8 cellular contexts compared by ENCODE assay signal in the genomic region with DNA sequence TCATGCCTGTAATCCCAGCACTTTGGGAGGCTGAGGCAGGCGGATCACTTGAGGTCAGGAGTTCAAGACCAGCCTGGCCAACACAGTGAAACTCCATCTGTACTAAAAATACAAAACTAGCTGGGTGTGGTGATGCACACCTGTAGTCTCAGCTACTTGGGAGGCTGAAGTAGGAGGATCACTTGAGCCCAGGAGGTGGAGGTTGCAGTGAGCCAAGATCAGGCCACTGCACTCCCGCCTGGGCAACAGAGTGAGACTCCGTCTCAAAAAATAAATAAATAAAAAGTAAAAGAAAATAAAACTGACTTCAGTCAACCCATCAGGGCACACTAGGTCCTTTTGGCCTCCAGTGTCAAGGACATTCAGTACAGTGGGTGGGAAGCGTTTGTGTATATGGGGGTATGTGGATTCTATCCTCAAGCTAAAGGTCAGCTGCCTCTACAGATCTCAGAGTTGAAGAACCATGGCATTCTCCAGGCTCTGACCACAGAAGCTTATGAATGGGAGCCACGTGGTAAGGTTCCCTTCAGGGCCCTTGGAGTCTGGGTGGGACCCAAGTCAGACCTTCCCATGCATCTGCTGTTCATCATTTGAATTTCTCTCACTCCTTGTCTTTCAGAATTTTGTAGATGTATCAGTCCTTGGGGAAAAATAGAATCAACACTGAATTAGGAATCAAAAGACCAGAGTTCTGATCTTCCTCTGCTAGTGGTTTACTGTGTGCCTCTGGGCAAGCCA. TPM values are rescaled to one million over a fixed set of nuclear protein-coding genes. Genes with fewer than 3 reads are reported as not detected.
"Had no signal": no experiment of that assay in that cellular context is flagged by ENCODE, and none has a peak within 500 bp of the region (broad histone marks: within the 10 kb centered on the region; RNA-seq: fewer than 3 reads in every experiment).

No MANE protein-coding gene starts in this region.

RNA-seq across cellular contexts. Expression of a gene that starts 47.3 kb away (rescaled TPM):
- polyA plus RNA-seq: neural cell had no signal

RNA-seq across cellular contexts. Expression of a gene that starts 55.7 kb away (rescaled TPM):
- total RNA-seq: omental fat pad, posterior vena cava, right atrium auricular region, sigmoid colon, skeletal muscle tissue, smooth muscle cell had no signal
- polyA plus RNA-seq: naive thymus-derived CD8-positive, alpha-beta T cell; neural cell; smooth muscle cell had no signal
